15 cellular contexts compared by ENCODE assay signal in the genomic region with DNA sequence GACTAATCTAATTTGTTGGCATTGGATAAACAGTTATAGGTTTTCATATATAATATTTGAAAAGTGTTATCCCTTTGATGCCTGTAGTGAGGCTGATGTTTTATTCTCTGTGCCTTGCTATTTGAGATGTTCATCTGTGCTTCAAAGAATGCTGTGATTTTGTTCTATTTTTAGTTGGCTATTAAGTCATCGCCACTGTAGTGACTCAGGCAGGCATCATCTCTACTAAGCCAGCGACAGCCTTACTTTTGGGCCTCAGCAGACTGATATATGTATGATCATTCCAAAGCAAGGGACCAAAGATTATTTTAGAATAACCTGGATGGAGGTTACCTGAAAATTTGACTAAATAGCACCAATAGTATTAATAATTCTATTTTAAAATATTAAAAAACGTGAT.
DNase-seq lines count a peak whose midpoint lies in the region; ATAC-seq and TF ChIP-seq lines count a peak whose summit lies in the region.
"Had no signal": no experiment of that assay in that cellular context is flagged by ENCODE, and none has a peak within 500 bp of the region (broad histone marks: within the 10 kb centered on the region; RNA-seq: fewer than 3 reads in every experiment).

No MANE protein-coding gene starts in this region.

- H3K9me3 ChIP-seq in Panc1 (ENCODE audit: control insufficient read depth, insufficient read depth, low read depth, low read length) (no peaks in the 10 kb centered on the region), upper lobe of left lung (no peaks in the 10 kb centered on the region)
- H3K9me3 ChIP-seq: colonic mucosa, upper lobe of right lung had no signal

- TF ChIP-seq POLR2A in upper lobe of left lung (IDR thresholded peaks at IDR 0.05) = no peak

- H3K27ac ChIP-seq in Panc1 (ENCODE audit: low read length) (no peak overlapping the region), upper lobe of left lung (no peak overlapping the region)
- H3K27ac ChIP-seq: colonic mucosa, upper lobe of right lung had no signal

- in situ Hi-C loops in Panc1 (cut with HindIII; ENCODE audit: low pct_unique_long_range_greater_than_20kb, low sequenced_read_pairs) = no loop called here

- BruUV-seq in Panc1 (replicated peaks; lab: Mats Ljungman, UMichigan) = no TSS peak

- no peaks in the 10 kb centered on the region; the same call in 1 of the 2 replicates for H3K36me3 ChIP-seq in Panc1 (ENCODE audit: control insufficient read depth, insufficient read depth, low read length)
- no peaks in the 10 kb centered on the region for H3K36me3 ChIP-seq in upper lobe of left lung
- H3K36me3 ChIP-seq: colonic mucosa, upper lobe of right lung had no signal

- WGBS in upper lobe of left lung, 2 donors = 70 to 83% methylated on average over 3 of the region's 3 CpGs

- no peak for TF ChIP-seq EP300 in upper lobe of left lung (IDR thresholded peaks at IDR 0.05)

- CTCF ChIA-PET in Panc1 (lab: Charles Lee) = no interaction called here

- H3K27me3 ChIP-seq in Panc1 (ENCODE audit: control insufficient read depth, insufficient read depth, low read length) (no peaks in the 10 kb centered on the region), upper lobe of left lung (no peaks in the 10 kb centered on the region)
- H3K27me3 ChIP-seq: colonic mucosa, upper lobe of right lung had no signal

- DNase-seq in COLO829 (ENCODE audit: low spot score) = peak; percentile 12
- peak; percentile 48 for DNase-seq in Panc1 (ENCODE audit: low read depth, low spot score)
- peak; percentile 60 for DNase-seq in epithelial cell of esophagus (ENCODE audit: low read depth)
- peak; percentile 51 for DNase-seq in non-pigmented ciliary epithelial cell (ENCODE audit: low read depth)
- no peak for DNase-seq in NCI-H1105 treated with DMSO at 0.1 percent for 48 hours (lab: John Stamatoyannopoulos, UW)
- DNase-seq in upper lobe of left lung = no peak
- DNase-seq: activated CD4-positive, alpha-beta T cell treated with anti-CD3 and anti-CD28 coated beads, Interleukin-2, amount 10 ng/mL, durations not matched to agents 24 days and 14 days; activated effector memory CD4-positive, alpha-beta T cell treated with anti-CD3 and anti-CD28 coated beads, Interleukin-2, amount 50 U/mL, for 16 hours; CD4-positive, CD25-positive, alpha-beta regulatory T cell; colonic mucosa; H9; NCI-H526 treated with DMSO at 0.1 percent for 48 hours; upper lobe of right lung had no signal

- H3K4me1 ChIP-seq in Panc1 (ENCODE audit: control insufficient read depth, insufficient read depth, low read length) (no peaks in the 10 kb centered on the region), upper lobe of left lung (no peaks in the 10 kb centered on the region)
- H3K4me1 ChIP-seq: colonic mucosa, upper lobe of right lung had no signal

- intact Hi-C loops in Panc1 (cut with micrococcal nuclease; ENCODE audit: unreplicated experiment) = no loop called here

- H3K4me3 ChIP-seq in Panc1 (ENCODE audit: low read depth in 2 of 2, low read length in 2 of 2) = no peak overlapping the region
- no peak overlapping the region for H3K4me3 ChIP-seq in epithelial cell of esophagus (ENCODE audit: low read length)
- H3K4me3 ChIP-seq in upper lobe of left lung = no peak overlapping the region
- H3K4me3 ChIP-seq: colonic mucosa, upper lobe of right lung had no signal

- POLR2A ChIA-PET in Panc1 (lab: Charles Lee) = no interaction called here

- no peak for TF ChIP-seq CTCF in Panc1 (IDR thresholded peaks at IDR 0.05)
- TF ChIP-seq CTCF in epithelial cell of esophagus (IDR thresholded peaks at IDR 0.05; ENCODE audit: insufficient read depth, low read depth, low read length, missing control alignments) = no peak
- no peak for TF ChIP-seq CTCF in upper lobe of left lung (IDR thresholded peaks at IDR 0.05)

- no peak for ATAC-seq in Panc1
- no peak for ATAC-seq in upper lobe of left lung (ENCODE audit: low FRiP score in 2 of 2)
- ATAC-seq in HG03039 (IDR thresholded peaks at IDR 0.05; ENCODE audit: unreplicated experiment) = no peak
- no peak for ATAC-seq in HG03521 (IDR thresholded peaks at IDR 0.05; ENCODE audit: unreplicated experiment)
- ATAC-seq: upper lobe of right lung had no signal

Comparison
In these comparisons a context has a peak if more than half of its experiments do, and no peak if none do; other contexts are left out.
1. DNase-seq: peak in COLO829 (single experiment), Panc1 (single experiment), epithelial cell of esophagus (single experiment) and non-pigmented ciliary epithelial cell (single experiment); none in NCI-H1105 treated with DMSO at 0.1 percent for 48 hours (single experiment) and upper lobe of left lung (0 of 2).